35 cellular contexts compared by ENCODE assay signal in genomic region chr1:201205036-201205435, GRCh38. TPM values are rescaled to one million over a fixed set of nuclear protein-coding genes. Genes with fewer than 3 reads are reported as not detected.
"Had no signal": no experiment of that assay in that cellular context is flagged by ENCODE, and none has a peak within 500 bp of the region (broad histone marks: within the 10 kb centered on the region; RNA-seq: fewer than 3 reads in every experiment).

No MANE protein-coding gene starts in this region.

- H3K9me3 ChIP-seq: adrenal gland, ascending aorta, body of pancreas, breast epithelium had no signal

- DNase-seq: activated effector memory CD4-positive, alpha-beta T cell treated with anti-CD3 and anti-CD28 coated beads, Interleukin-2, amount 50 U/mL, for 16 hours; activated effector memory CD4-positive, alpha-beta T cell treated with Interleukin-2 at 50 U/mL for 16 hours; activated gamma-delta T cell; activated gamma-delta T cell treated with Interleukin-2 at 50 U/mL for 16 hours; activated naive CD4-positive, alpha-beta T cell; activated naive CD4-positive, alpha-beta T cell treated with anti-CD3 and anti-CD28 coated beads for 36 hours; activated naive CD4-positive, alpha-beta T cell treated with anti-CD3 and anti-CD28 coated beads, Interleukin-2, amount 10 ng/mL, durations not matched to agents 7 days and 5 days; activated naive CD4-positive, alpha-beta T cell treated with anti-CD3 and anti-CD28 coated beads, Interleukin-2, amount 50 U/mL, for 16 hours; activated naive CD4-positive, alpha-beta T cell treated with Interleukin-2 at 50 U/mL for 16 hours; activated naive CD8-positive, alpha-beta T cell treated with anti-CD3 and anti-CD28 coated beads for 36 hours; activated naive CD8-positive, alpha-beta T cell treated with anti-CD3 and anti-CD28 coated beads, Interleukin-2, amount 10 ng/mL, durations not matched to agents 7 days and 5 days; activated naive CD8-positive, alpha-beta T cell treated with anti-CD3 and anti-CD28 coated beads, Interleukin-2, amount 50 U/mL, for 24 hours; activated T-cell treated with anti-CD3 and anti-CD28 coated beads for 4 hours; activated T-cell treated with anti-CD3 and anti-CD28 coated beads, Interleukin-2, amount 50 U/mL, for 1 hour; activated T-cell treated with anti-CD3 and anti-CD28 coated beads, Interleukin-2, amount 50 U/mL, for 24 hours; activated T-cell treated with anti-CD3 and anti-CD28 coated beads, Interleukin-2, amount 50 U/mL, for 4 hours; activated T-cell treated with anti-CD3 and anti-CD28 coated beads, Interleukin-2, amount 50 U/mL, for 48 hours; activated T-cell treated with anti-CD3 and anti-CD28 coated beads, Interleukin-2, amount 50 U/mL, for 72 hours; adrenal gland; amniotic stem cell; amygdala; anterior cingulate cortex; body of pancreas; brain microvascular endothelial cell; caudate nucleus; central memory CD4-positive, alpha-beta T cell; cerebellar nuclear complex had no signal

- FAIRE-seq: astrocyte, bronchial epithelial cell had no signal

- H3K27me3 ChIP-seq: adrenal gland, ascending aorta, body of pancreas, brain microvascular endothelial cell, breast epithelium had no signal

- H3K36me3 ChIP-seq: adrenal gland, ascending aorta, brain microvascular endothelial cell, breast epithelium, cardiac muscle cell had no signal

- H3K4me1 ChIP-seq: adrenal gland, ascending aorta, body of pancreas, breast epithelium had no signal

- H3K4me3 ChIP-seq: adrenal gland, ascending aorta, body of pancreas, breast epithelium, cardiac muscle cell had no signal

- H3K27ac ChIP-seq: adrenal gland, ascending aorta, body of pancreas, brain microvascular endothelial cell, breast epithelium, cardiac muscle cell had no signal

RNA-seq across cellular contexts. Expression of gene IGFN1, which starts 14.4 kb away (rescaled TPM):
- total RNA-seq: activated naive CD4-positive, alpha-beta T cell treated with anti-CD3 and anti-CD28 coated beads for 36 hours; activated naive CD4-positive, alpha-beta T cell treated with anti-CD3 and anti-CD28 coated beads, Interleukin-2, amount 50 U/mL, for 72 hours; activated naive CD8-positive, alpha-beta T cell treated with anti-CD3 and anti-CD28 coated beads for 36 hours; activated naive CD8-positive, alpha-beta T cell treated with anti-CD3 and anti-CD28 coated beads, Interleukin-2, amount 10 ng/mL, durations not matched to agents 7 days and 5 days; activated T-cell treated with anti-CD3 and anti-CD28 coated beads, Interleukin-2, amount 50 U/mL, for 4 hours; activated T-helper 1 cell treated with anti-CD3 and anti-CD28 coated beads, Interleukin-12 subunit alpha, Interleukin-12 subunit beta, Interleukin-2, Interleukin-4 antibody, amounts not matched to agents 30 ng/mL and 10 ng/mL and 1 ng/mL, durations not matched to agents 14 hours and 24 hours and 36 hours; activated T-helper 2 cell treated with anti-CD3 and anti-CD28 coated beads, Interferon-gamma antibody, Interleukin-2, Interleukin-4, amounts not matched to agents 10 μg/mL and 5 μg/mL and 100 μg/mL, durations not matched to agents 14 hours and 24 hours and 36 hours; ascending aorta; cardiac muscle cell had no signal
- polyA plus RNA-seq: cardiac muscle cell had no signal
